ENCODE assay signal across 1 cellular context in genomic region chr14:50785506-50786063, GRCh38.
TF ChIP-seq lines count a peak whose summit lies in the region.

No MANE protein-coding gene starts in this region.

TF ChIP-seq in GM12878, 131 proteins besides CTCF, POLR2A, EP300 and RAD21:
- TF ChIP-seq ZBTB40 (IDR thresholded peaks at IDR 0.05; ENCODE audit: borderline replicate concordance) (no peak), RUNX3 (IDR thresholded peaks at IDR 0.05; ENCODE audit: low read length) (0 out of 2 replicates have a peak, but pooled peaks have one; percentile 1)
